Comparison of ENCODE assay signal across 1 cellular context in the genomic region with DNA sequence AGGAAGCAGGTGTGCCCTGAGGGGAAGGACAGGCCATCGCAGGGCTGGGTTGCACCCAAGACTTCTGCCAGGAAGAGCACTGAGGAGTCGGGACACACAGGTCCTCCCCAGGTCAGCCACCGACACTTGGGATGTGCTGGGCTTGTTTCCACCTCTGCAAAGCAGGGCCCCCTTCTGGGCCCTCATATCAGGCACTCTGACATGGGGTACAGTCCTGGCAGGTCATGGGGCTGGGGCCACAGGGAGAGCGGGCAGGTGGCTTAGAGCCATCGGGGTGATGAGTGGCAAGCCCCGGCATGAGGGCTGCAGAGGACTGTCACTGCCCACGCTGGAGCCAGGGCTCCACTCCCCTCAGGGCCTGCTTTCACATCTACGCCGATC.
TF ChIP-seq lines count a peak whose summit lies in the region.

No MANE protein-coding gene starts in this region.

TF ChIP-seq in endothelial cell of umbilical vein, 7 proteins besides CTCF, POLR2A, EP300 and RAD21 (continued from another document):
- TF ChIP-seq, protein P1, sequence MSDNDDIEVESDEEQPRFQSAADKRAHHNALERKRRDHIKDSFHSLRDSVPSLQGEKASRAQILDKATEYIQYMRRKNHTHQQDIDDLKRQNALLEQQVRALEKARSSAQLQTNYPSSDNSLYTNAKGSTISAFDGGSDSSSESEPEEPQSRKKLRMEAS (IDR thresholded peaks at IDR 0.05; ENCODE audit: insufficient read depth, insufficient read length): no peak
